In genomic region chr3:196192036-196193001, GRCh38 we compare ENCODE assay signal across 8 cellular contexts. TPM values are rescaled to one million over a fixed set of nuclear protein-coding genes. Genes with fewer than 3 reads are reported as not detected.
DNase-seq lines count a peak whose midpoint lies in the region; ATAC-seq and TF ChIP-seq lines count a peak whose summit lies in the region.

No MANE protein-coding gene starts in this region.

- TF ChIP-seq RAD21 in SK-N-SH (IDR thresholded peaks at IDR 0.05; ENCODE audit: low read length): no peak

- H3F3A ChIP-seq in SK-N-SH (replicated peaks; ENCODE audit: insufficient read depth): no peaks in the 10 kb centered on the region

- no peaks in the 10 kb centered on the region for H3K27me3 ChIP-seq in SK-N-SH (ENCODE audit: insufficient read depth)

- POLR2A ChIA-PET in SK-N-SH (lab: Yijun Ruan, JAX): interaction anchor here (2.1 kb wide), 1 partner anchor 119 kb away, joined by 7 read pairs; no protein-coding TSS in a partner anchor

- no peak overlapping the region for H3K4me3 ChIP-seq in SK-N-SH (ENCODE audit: low read depth in 2 of 2, low read length in 1 of 2)
- no peak overlapping the region for H3K4me3 ChIP-seq in LNCaP clone FGC (ENCODE audit: low read depth, low read length)

- H3K27ac Mint-ChIP-seq in activated naive CD4-positive, alpha-beta T cell treated with anti-CD3 and anti-CD28 coated beads, Interleukin-2, amount 10 ng/mL, durations not matched to agents 7 days and 5 days: peak overlapping the region; percentile 92
- H3K27ac Mint-ChIP-seq in memory B cell: peak overlapping the region; percentile 100

- DNase-seq in SK-N-SH: peak; percentile 13
- DNase-seq in LNCaP clone FGC (ENCODE audit: low read depth): peak; percentile 59
- DNase-seq in activated naive CD4-positive, alpha-beta T cell treated with anti-CD3 and anti-CD28 coated beads, Interleukin-2, amount 10 ng/mL, durations not matched to agents 7 days and 5 days: peak; percentile 57
- DNase-seq in memory B cell (ENCODE audit: low spot score in 2 of 2): peak; percentile 73 to 80
- DNase-seq in kidney tubule cell (ENCODE audit: low spot score): no peak
- DNase-seq in D341Med (ENCODE audit: low spot score): no peak
- no peak for DNase-seq in RKO (ENCODE audit: low spot score)

- H3K9ac ChIP-seq in SK-N-SH: no peak overlapping the region

- H4K20me1 ChIP-seq in SK-N-SH (ENCODE audit: insufficient read depth): no peaks in the 10 kb centered on the region

- no peak overlapping the region for H3K4me2 ChIP-seq in SK-N-SH

- no peak overlapping the region for H3K4me3 Mint-ChIP-seq in activated naive CD4-positive, alpha-beta T cell treated with anti-CD3 and anti-CD28 coated beads, Interleukin-2, amount 10 ng/mL, durations not matched to agents 7 days and 5 days
- H3K4me3 Mint-ChIP-seq in memory B cell: peak overlapping the region; percentile 78

- no peak for TF ChIP-seq CTCF in SK-N-SH (IDR thresholded peaks at IDR 0.05)
- no peak for TF ChIP-seq CTCF in LNCaP clone FGC (IDR thresholded peaks at IDR 0.05; ENCODE audit: control insufficient read depth, extremely low read depth, insufficient read depth)

- no peaks in the 10 kb centered on the region for H3K79me2 ChIP-seq in SK-N-SH (ENCODE audit: insufficient read depth)

- H3K4me1 Mint-ChIP-seq in activated naive CD4-positive, alpha-beta T cell treated with anti-CD3 and anti-CD28 coated beads, Interleukin-2, amount 10 ng/mL, durations not matched to agents 7 days and 5 days: peaks cover 58% of the 10 kb centered on the region
- H3K4me1 Mint-ChIP-seq in memory B cell: peaks cover 29% of the 10 kb centered on the region

- no peaks in the 10 kb centered on the region for H3K9me3 Mint-ChIP-seq in activated naive CD4-positive, alpha-beta T cell treated with anti-CD3 and anti-CD28 coated beads, Interleukin-2, amount 10 ng/mL, durations not matched to agents 7 days and 5 days
- no peaks in the 10 kb centered on the region for H3K9me3 Mint-ChIP-seq in memory B cell

- ATAC-seq in SK-N-SH treated with all-trans-retinoic acid at 6 μM for 48 hours (no peak), memory B cell (ENCODE audit: low read depth) (peak; percentile 76)

- no peak overlapping the region for H2AFZ ChIP-seq in SK-N-SH (ENCODE audit: low read depth)

- no peaks in the 10 kb centered on the region for H3K9me2 ChIP-seq in SK-N-SH

- H3K9me3 ChIP-seq in SK-N-SH: no peaks in the 10 kb centered on the region

- H3K36me3 ChIP-seq in SK-N-SH (replicated peaks in 1 of 2; ENCODE audit: control insufficient read depth in 1 of 2, insufficient read depth in 2 of 2, low read length in 1 of 2): no peaks in the 10 kb centered on the region

- H3K4me1 ChIP-seq in SK-N-SH (ENCODE audit: control insufficient read depth in 1 of 2, insufficient read depth in 2 of 2, low read depth in 1 of 2, low read length in 1 of 2): peaks cover 0 to 28% of the 10 kb centered on the region in 2 experiments; a peak in 1 of 4 replicates

- CTCF ChIA-PET in SK-N-SH (lab: Yijun Ruan, JAX): interaction anchor here (1.0 to 13.7 kb wide), 3 partner anchors 8 to 119 kb away, joined by 3 to 258 read pairs (median 4); no protein-coding TSS in a partner anchor
- CTCF ChIA-PET in activated naive CD4-positive, alpha-beta T cell treated with anti-CD3 and anti-CD28 coated beads, Interleukin-2, amount 10 ng/mL, durations not matched to agents 7 days and 5 days (lab: Charles Lee): interaction anchor here (1.0 to 15.6 kb wide), 3 partner anchors 11 to 120 kb away, joined by 8 to 293 read pairs (median 13); no protein-coding TSS in a partner anchor

- no peaks in the 10 kb centered on the region for H3K36me3 Mint-ChIP-seq in activated naive CD4-positive, alpha-beta T cell treated with anti-CD3 and anti-CD28 coated beads, Interleukin-2, amount 10 ng/mL, durations not matched to agents 7 days and 5 days
- H3K36me3 Mint-ChIP-seq in memory B cell: no peaks in the 10 kb centered on the region

- TF ChIP-seq EP300 in SK-N-SH (IDR thresholded peaks at IDR 0.05; ENCODE audit: borderline replicate concordance in 1 of 2, low read depth in 1 of 2, low read length in 1 of 2): no peak

- 82% methylated on average over 19 of the region's 24 CpGs for WGBS in SK-N-SH (ENCODE audit: low lambda C conversion rate)

- H3K27ac ChIP-seq in SK-N-SH (ENCODE audit: low read depth in 2 of 2, low read length in 1 of 2): peak overlapping the region in 1 of 2 experiments; percentile 39; a peak in 1 of 4 replicates

- no peaks in the 10 kb centered on the region for H3K27me3 Mint-ChIP-seq in activated naive CD4-positive, alpha-beta T cell treated with anti-CD3 and anti-CD28 coated beads, Interleukin-2, amount 10 ng/mL, durations not matched to agents 7 days and 5 days
- H3K27me3 Mint-ChIP-seq in memory B cell: no peaks in the 10 kb centered on the region

TF ChIP-seq in SK-N-SH, 30 proteins besides CTCF, POLR2A, EP300 and RAD21 (continues in another document):
- TF ChIP-seq GATA2 (CRISPR knock-in tag; IDR thresholded peaks at IDR 0.05) (no peak), FOXJ3 (CRISPR knock-in tag; IDR thresholded peaks at IDR 0.05) (no peak), TAF1 (IDR thresholded peaks at IDR 0.05; ENCODE audit: borderline replicate concordance, low read depth, low read length) (no peak), REST (IDR thresholded peaks at IDR 0.05; ENCODE audit: low read depth, low read length) (no peak), SIN3A (IDR thresholded peaks at IDR 0.05; ENCODE audit: borderline replicate concordance, low read depth, low read length) (no peak), CHD2 (IDR thresholded peaks at IDR 0.05; ENCODE audit: low read length, partially characterized antibody) (no peak), YY1 (IDR thresholded peaks at IDR 0.05; ENCODE audit: low read depth) (no peak)

TF ChIP-seq in SK-N-SH treated with all-trans-retinoic acid at 6 μM for 48 hours, 23 proteins besides CTCF, POLR2A, EP300 and RAD21:
- TF ChIP-seq CSRNP3 (CRISPR knock-in tag; IDR thresholded peaks at IDR 0.05): no peak
- TF ChIP-seq CREB5 (CRISPR knock-in tag; IDR thresholded peaks at IDR 0.05; ENCODE audit: low read depth): no peak
- no peak for TF ChIP-seq PPARA (CRISPR knock-in tag; IDR thresholded peaks at IDR 0.05; ENCODE audit: borderline replicate concordance)
- TF ChIP-seq RARB (CRISPR knock-in tag; IDR thresholded peaks at IDR 0.05): no peak
- TF ChIP-seq OSR1 (CRISPR knock-in tag; IDR thresholded peaks at IDR 0.05): no peak
TF ChIP-seq in SK-N-SH treated with all-trans-retinoic acid at 6 μM for 48 hours: peak in this region for 0.

RNA-seq across cellular contexts. Expression of gene ZDHHC19, which starts 18.9 kb away (rescaled TPM):
- not detected in 2 replicates for polyA plus RNA-seq in SK-N-SH (2012; rRNA removed)
- 0.07 TPM in 1 of 2 replicates, not detected in the other for polyA plus RNA-seq in SK-N-SH (2012; cell fraction: cytosol; rRNA removed)
- 0.35 and 0.39 TPM in 2 replicates for polyA plus RNA-seq in SK-N-SH (2012; cell fraction: nucleus; rRNA removed)

RNA-seq across cellular contexts. Expression of gene SLC51A, which starts 24.0 kb away (rescaled TPM):
- polyA plus RNA-seq in SK-N-SH (2012; rRNA removed): not detected in 2 replicates
- not detected in 2 replicates for polyA plus RNA-seq in SK-N-SH (2012; cell fraction: cytosol; rRNA removed)
- polyA plus RNA-seq in SK-N-SH (2012; cell fraction: nucleus; rRNA removed): not detected in 2 replicates

Comparison
In these comparisons a context has a peak if more than half of its experiments do, and no peak if none do; other contexts are left out.
1. DNase-seq: peak in SK-N-SH (single experiment), LNCaP clone FGC (single experiment), activated naive CD4-positive, alpha-beta T cell treated with anti-CD3 and anti-CD28 coated beads, Interleukin-2, amount 10 ng/mL, durations not matched to agents 7 days and 5 days (single experiment) and memory B cell (2 of 2); none in kidney tubule cell (single experiment), D341Med (single experiment) and RKO (single experiment).